In the genomic region with DNA sequence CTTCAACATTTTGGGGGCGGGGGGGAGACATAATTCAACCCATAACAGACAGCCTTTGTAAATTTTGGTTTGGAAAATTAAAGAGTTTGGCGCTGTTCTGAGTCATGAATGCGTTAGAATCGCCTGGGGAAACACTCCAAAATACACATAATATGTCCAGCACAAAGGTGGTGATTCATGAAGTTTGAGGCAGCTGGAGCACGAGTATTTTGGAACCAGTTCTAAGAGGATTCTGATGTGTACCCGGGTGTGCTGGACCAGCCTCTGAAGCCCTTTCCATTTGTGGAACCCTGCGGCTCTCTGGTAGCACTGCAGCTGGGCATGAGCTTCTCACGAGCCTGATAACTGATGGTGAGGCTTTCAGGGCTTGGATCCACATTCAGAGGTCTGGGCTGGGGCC, we compare ENCODE assay signal across 13 cellular contexts. TPM values are rescaled to one million over a fixed set of nuclear protein-coding genes. Genes with fewer than 3 reads are reported as not detected.
DNase-seq lines count a peak whose midpoint lies in the region; ATAC-seq and TF ChIP-seq lines count a peak whose summit lies in the region.
"Had no signal": no experiment of that assay in that cellular context is flagged by ENCODE, and none has a peak within 500 bp of the region (broad histone marks: within the 10 kb centered on the region; RNA-seq: fewer than 3 reads in every experiment).

No MANE protein-coding gene starts in this region.

- H3K4me1 Mint-ChIP-seq in neural crest cell, result peaks cover 25% of the 10 kb centered on the region
- H3K4me1 Mint-ChIP-seq in CD4-positive, alpha-beta T cell (ENCODE audit: low read depth), result peaks cover 8% of the 10 kb centered on the region

- no peak overlapping the region for H3K27ac ChIP-seq in CD4-positive, alpha-beta T cell (ENCODE audit: low read depth, low read length)
- H3K27ac ChIP-seq: vagina had no signal

- POLR2A ChIA-PET in CD4-positive, alpha-beta T cell (lab: Charles Lee), result no interaction called here

- peak overlapping the region; percentile 71 for H3K27ac Mint-ChIP-seq in neural crest cell (ENCODE audit: unreplicated experiment)
- H3K27ac Mint-ChIP-seq in CD4-positive, alpha-beta T cell, result no peak overlapping the region
- H3K27ac Mint-ChIP-seq: CD14-positive monocyte had no signal

- intact Hi-C loops in CD4-positive, alpha-beta T cell (cut with DNase I, micrococcal nuclease), result no loop called here

- no peaks in the 10 kb centered on the region for H3K27me3 ChIP-seq in CD4-positive, alpha-beta T cell (ENCODE audit: control insufficient read depth, insufficient read depth, low read length)
- H3K27me3 ChIP-seq: vagina had no signal

- TF ChIP-seq CTCF in neural crest cell (conservative IDR thresholded peaks at IDR 0.05), result no peak
- no peak for TF ChIP-seq CTCF in CD4-positive, alpha-beta T cell (IDR thresholded peaks at IDR 0.05)

- no peak for ATAC-seq in CD4-positive, alpha-beta T cell (ENCODE audit: poor library complexity)

- no peaks in the 10 kb centered on the region for H3K9me3 Mint-ChIP-seq in neural crest cell
- H3K9me3 Mint-ChIP-seq in CD4-positive, alpha-beta T cell, result no peaks in the 10 kb centered on the region

- peak; percentile 69 for DNase-seq in AG20443 (ENCODE audit: low spot score)
- peak; percentile 76 for DNase-seq in NCI-H774 (lab: John Stamatoyannopoulos, UW)
- peak; percentile 90 for DNase-seq in epidermal melanocyte (ENCODE audit: insufficient read length, low spot score)
- DNase-seq in neural crest cell (ENCODE audit: low read depth, low spot score), result no peak
- DNase-seq in NCI-H526 (lab: John Stamatoyannopoulos, UW), result no peak
- DNase-seq in NCI-H2171 (lab: John Stamatoyannopoulos, UW), result no peak
- no peak for DNase-seq in CD4-positive, alpha-beta T cell
- DNase-seq in NCI-H2107 (lab: John Stamatoyannopoulos, UW), result no peak
- DNase-seq: activated naive CD4-positive, alpha-beta T cell treated with anti-CD3 and anti-CD28 coated beads, Interleukin-2, amount 50 U/mL, for 16 hours; kidney; NCI-H1930 had no signal

- no peaks in the 10 kb centered on the region for H3K36me3 Mint-ChIP-seq in neural crest cell (ENCODE audit: low read depth)
- no peaks in the 10 kb centered on the region for H3K36me3 Mint-ChIP-seq in CD4-positive, alpha-beta T cell (ENCODE audit: low read depth)

- H3K4me3 Mint-ChIP-seq in neural crest cell, result no peak overlapping the region
- H3K4me3 Mint-ChIP-seq in CD4-positive, alpha-beta T cell, result no peak overlapping the region
- H3K4me3 Mint-ChIP-seq: CD14-positive monocyte had no signal

- CTCF ChIA-PET in CD4-positive, alpha-beta T cell (lab: Charles Lee), result no interaction called here

- H3K9me3 ChIP-seq in CD4-positive, alpha-beta T cell (ENCODE audit: control insufficient read depth, low read length), result no peaks in the 10 kb centered on the region
- H3K9me3 ChIP-seq: vagina had no signal

- peaks cover 56% of the 10 kb centered on the region for H3K27me3 Mint-ChIP-seq in neural crest cell (ENCODE audit: low read depth)
- H3K27me3 Mint-ChIP-seq in CD4-positive, alpha-beta T cell, result peaks cover 11% of the 10 kb centered on the region

RNA-seq across cellular contexts. Expression of a gene that starts 4.7 kb away (rescaled TPM):
- total RNA-seq in neural crest cell, result 0.16 TPM in 1 of 2 replicates, not detected in the other
- under 1 TPM; 0.63 to 0.95 TPM for total RNA-seq in CD4-positive, alpha-beta T cell

Comparison
In these comparisons a context has a peak if more than half of its experiments do, and no peak if none do; other contexts are left out.
1. DNase-seq: peak in AG20443 (single experiment), NCI-H774 (single experiment) and epidermal melanocyte (single experiment); none in neural crest cell (single experiment), NCI-H526 (0 of 2), NCI-H2171 (single experiment), CD4-positive, alpha-beta T cell (0 of 10) and NCI-H2107 (single experiment).